ENCODE assay signal across 26 cellular contexts in genomic region chr4:180734753-180735432, GRCh38.
"Had no signal": no experiment of that assay in that cellular context is flagged by ENCODE, and none has a peak within 500 bp of the region (broad histone marks: within the 10 kb centered on the region; RNA-seq: fewer than 3 reads in every experiment).

No MANE protein-coding gene starts in this region.

- H3K36me3 ChIP-seq: brain microvascular endothelial cell, esophagus muscularis mucosa, gastrocnemius medialis, heart left ventricle had no signal

- H3K27ac ChIP-seq: brain microvascular endothelial cell, coronary artery, dorsolateral prefrontal cortex, esophagus muscularis mucosa, foreskin keratinocyte, gastrocnemius medialis, heart left ventricle had no signal

- DNase-seq: activated CD4-positive, alpha-beta memory T cell treated with anti-CD3 and anti-CD28 coated beads for 36 hours; activated CD4-positive, alpha-beta T cell treated with anti-CD3 and anti-CD28 coated beads for 36 hours; activated CD4-positive, alpha-beta T cell treated with anti-CD3 and anti-CD28 coated beads, Interleukin-2, amount 10 ng/mL, durations not matched to agents 24 days and 14 days; activated CD4-positive, CD25-positive, alpha-beta regulatory T cell; activated CD4-positive, CD25-positive, alpha-beta regulatory T cell treated with anti-CD3 and anti-CD28 coated beads, Interleukin-2, amount 50 U/mL, for 72 hours; activated CD8-positive, alpha-beta memory T cell treated with anti-CD3 and anti-CD28 coated beads, Interleukin-2, amount 50 U/mL, for 48 hours; activated gamma-delta T cell treated with Interleukin-2 at 50 U/mL for 16 hours; activated naive CD4-positive, alpha-beta T cell treated with anti-CD3 and anti-CD28 coated beads, Interleukin-2, amount 50 U/mL, for 16 hours; activated naive CD4-positive, alpha-beta T cell treated with Interleukin-2 at 50 U/mL for 16 hours; activated T-cell treated with anti-CD3 and anti-CD28 coated beads for 4 hours; activated T-cell treated with anti-CD3 and anti-CD28 coated beads, Interleukin-2, amount 50 U/mL, for 24 hours; activated T-cell treated with anti-CD3 and anti-CD28 coated beads, Interleukin-2, amount 50 U/mL, for 72 hours; amniotic stem cell; anterior cingulate cortex; brain microvascular endothelial cell; dorsolateral prefrontal cortex; effector CD4-positive, alpha-beta T cell; effector memory CD8-positive, alpha-beta T cell; erythroblast; foreskin keratinocyte; gastrocnemius medialis; glutamatergic neuron; heart left ventricle; hypothalamus had no signal

- H3K4me1 ChIP-seq: esophagus muscularis mucosa, foreskin keratinocyte, gastrocnemius medialis, heart left ventricle had no signal

- H3K27me3 ChIP-seq: brain microvascular endothelial cell, dorsolateral prefrontal cortex, esophagus muscularis mucosa, foreskin keratinocyte, gastrocnemius medialis, heart left ventricle had no signal

- H3K9me3 ChIP-seq: esophagus muscularis mucosa, gastrocnemius medialis had no signal

- H3K4me3 ChIP-seq: coronary artery, dorsolateral prefrontal cortex, esophagus muscularis mucosa, gastrocnemius medialis, heart left ventricle had no signal

- ATAC-seq: activated CD4-positive, alpha-beta T cell treated with anti-CD3 and anti-CD28 coated beads for 36 hours; activated T-cell treated with anti-CD3 and anti-CD28 coated beads, Interleukin-2, amount 50 U/mL, for 72 hours; effector memory CD8-positive, alpha-beta T cell; foreskin keratinocyte; gastrocnemius medialis; heart left ventricle had no signal
